8 cellular contexts compared by ENCODE assay signal in the genomic region with DNA sequence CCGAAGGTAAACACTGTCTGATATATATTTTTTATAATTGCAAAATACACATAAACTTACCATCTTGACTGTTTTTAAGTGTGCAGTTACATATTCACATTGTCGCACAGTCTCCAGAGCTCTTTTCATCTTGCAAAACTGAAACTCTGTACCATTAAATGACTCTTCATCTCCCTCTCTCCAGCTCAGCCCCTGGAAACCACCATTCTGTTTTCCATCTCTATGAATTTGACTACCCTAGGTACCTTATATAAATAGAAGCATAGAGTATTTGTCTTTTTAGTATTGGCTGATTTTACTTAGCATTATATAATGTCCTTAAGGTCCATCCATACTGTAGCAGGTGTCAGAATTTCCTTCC. TPM values are rescaled to one million over a fixed set of nuclear protein-coding genes. Genes with fewer than 3 reads are reported as not detected.
DNase-seq lines count a peak whose midpoint lies in the region; ATAC-seq and TF ChIP-seq lines count a peak whose summit lies in the region.

No MANE protein-coding gene starts in this region.

- no peaks in the 10 kb centered on the region for H3K9me3 ChIP-seq in upper lobe of left lung
- no peaks in the 10 kb centered on the region for H3K9me3 ChIP-seq in neural progenitor cell (ENCODE audit: low read depth)

- H3F3A ChIP-seq in neural progenitor cell (ENCODE audit: low read depth) = no peaks in the 10 kb centered on the region

- peaks cover 62 to 92% (median 75%) of the 10 kb centered on the region in 4 donors for H3K4me1 ChIP-seq in upper lobe of left lung
- no peaks in the 10 kb centered on the region for H3K4me1 ChIP-seq in neural progenitor cell

- peaks cover 1% of the 10 kb centered on the region for H3K36me3 Mint-ChIP-seq in activated naive CD4-positive, alpha-beta T cell treated with anti-CD3 and anti-CD28 coated beads, Interleukin-2, amount 50 U/mL, for 24 hours
- no peaks in the 10 kb centered on the region for H3K36me3 Mint-ChIP-seq in neural progenitor cell

- 55 to 58% methylated on average over 2 of the region's 2 CpGs for WGBS in upper lobe of left lung, 2 donors

- H4K20me1 ChIP-seq in neural progenitor cell (ENCODE audit: low read depth) = no peaks in the 10 kb centered on the region

- no peaks in the 10 kb centered on the region for H3K79me2 ChIP-seq in neural progenitor cell (ENCODE audit: low read depth)

- TF ChIP-seq POLR2A in upper lobe of left lung (IDR thresholded peaks at IDR 0.05) = no peak

- H3K4me2 ChIP-seq in neural progenitor cell = no peak overlapping the region

- TF ChIP-seq CTCF in upper lobe of left lung (IDR thresholded peaks at IDR 0.05) = no peak
- no peak for TF ChIP-seq CTCF in neural progenitor cell (IDR thresholded peaks at IDR 0.05)

- no peaks in the 10 kb centered on the region for H3K36me3 ChIP-seq in upper lobe of left lung
- H3K36me3 ChIP-seq in neural progenitor cell = no peaks in the 10 kb centered on the region

- H3K4me1 Mint-ChIP-seq in activated naive CD4-positive, alpha-beta T cell treated with anti-CD3 and anti-CD28 coated beads, Interleukin-2, amount 50 U/mL, for 24 hours = peaks cover 87% of the 10 kb centered on the region
- peaks cover 5% of the 10 kb centered on the region for H3K4me1 Mint-ChIP-seq in neural progenitor cell

- ATAC-seq in HG02678 (IDR thresholded peaks at IDR 0.05; ENCODE audit: unreplicated experiment) = peak; percentile 58
- no peak for ATAC-seq in upper lobe of left lung (ENCODE audit: low FRiP score in 2 of 2)

- TF ChIP-seq EP300 in upper lobe of left lung (IDR thresholded peaks at IDR 0.05) = no peak

- H3K27ac ChIP-seq in upper lobe of left lung (peak overlapping the region in 3 of 4 donors; percentile 22 to 63 (median 62)), neural progenitor cell (no peak overlapping the region)

- no peak overlapping the region for H3K4me3 ChIP-seq in upper lobe of left lung
- H3K4me3 ChIP-seq in neural progenitor cell = no peak overlapping the region

- H3K27ac Mint-ChIP-seq in activated naive CD4-positive, alpha-beta T cell treated with anti-CD3 and anti-CD28 coated beads, Interleukin-2, amount 50 U/mL, for 24 hours = no peak overlapping the region
- H3K27ac Mint-ChIP-seq in neural progenitor cell = no peak overlapping the region

- peak overlapping the region; percentile 43 for H3K4me3 Mint-ChIP-seq in activated naive CD4-positive, alpha-beta T cell treated with anti-CD3 and anti-CD28 coated beads, Interleukin-2, amount 50 U/mL, for 24 hours
- H3K4me3 Mint-ChIP-seq in neural progenitor cell = no peak overlapping the region

- no peaks in the 10 kb centered on the region for H3K9me3 Mint-ChIP-seq in activated naive CD4-positive, alpha-beta T cell treated with anti-CD3 and anti-CD28 coated beads, Interleukin-2, amount 50 U/mL, for 24 hours
- no peaks in the 10 kb centered on the region for H3K9me3 Mint-ChIP-seq in neural progenitor cell

- H3K27me3 ChIP-seq in upper lobe of left lung = no peaks in the 10 kb centered on the region
- no peaks in the 10 kb centered on the region for H3K27me3 ChIP-seq in neural progenitor cell

- H2AFZ ChIP-seq in neural progenitor cell (replicated peaks) = no peak overlapping the region

- no peak overlapping the region for H3K9ac ChIP-seq in neural progenitor cell

- H3K27me3 Mint-ChIP-seq in activated naive CD4-positive, alpha-beta T cell treated with anti-CD3 and anti-CD28 coated beads, Interleukin-2, amount 50 U/mL, for 24 hours = no peaks in the 10 kb centered on the region
- no peaks in the 10 kb centered on the region for H3K27me3 Mint-ChIP-seq in neural progenitor cell (ENCODE audit: insufficient read depth, low read depth)

- no peak for DNase-seq in activated naive CD4-positive, alpha-beta T cell (lab: John Stamatoyannopoulos, UW)
- DNase-seq in NOMO-1 treated with dmso at 0.1 percent for 144 hours (lab: John Stamatoyannopoulos, UW; ENCODE audit: unreplicated experiment) = peak; percentile 65
- DNase-seq in upper lobe of left lung = no peak
- DNase-seq in HPDE6-E6E7 (ENCODE audit: extremely low spot score) = no peak
- no peak for DNase-seq in neural progenitor cell (ENCODE audit: low spot score)
- no peak for DNase-seq in GM19238 (ENCODE audit: insufficient read length, low spot score)

RNA-seq across cellular contexts. Expression of a gene that starts 45.8 kb away (rescaled TPM):
- total RNA-seq in upper lobe of left lung (10 to 100 TPM; 17.2 to 27.0 (median 22.7) TPM), neural progenitor cell (ENCODE audit: low replicate concordance) (2.9 and 3.3 TPM in 2 replicates)
